In genomic region chr5:125484272-125485002, GRCh38 we compare ENCODE assay signal across 8 cellular contexts.
DNase-seq lines count a peak whose midpoint lies in the region; ATAC-seq lines count a peak whose summit lies in the region.

No MANE protein-coding gene starts in this region.

- H3K4me1 ChIP-seq in neuron (ENCODE audit: insufficient read depth, low read length), result peaks cover 32% of the 10 kb centered on the region

- no peak for ATAC-seq in naive thymus-derived CD8-positive, alpha-beta T cell
- no peak for ATAC-seq in HG03175 (IDR thresholded peaks at IDR 0.05; ENCODE audit: unreplicated experiment)

- no peaks in the 10 kb centered on the region for H3K36me3 Mint-ChIP-seq in naive thymus-derived CD8-positive, alpha-beta T cell

- H3K27me3 ChIP-seq in neuron (ENCODE audit: insufficient read depth, low read length), result no peaks in the 10 kb centered on the region

- H3K27ac Mint-ChIP-seq in naive thymus-derived CD8-positive, alpha-beta T cell, result no peak overlapping the region

- no peaks in the 10 kb centered on the region for H3K36me3 ChIP-seq in neuron (ENCODE audit: insufficient read depth, low read length)

- POLR2A ChIA-PET in naive thymus-derived CD8-positive, alpha-beta T cell (lab: Charles Lee), result no interaction called here

- no peaks in the 10 kb centered on the region for H3K9me3 ChIP-seq in neuron (ENCODE audit: low read length)

- H3K4me1 Mint-ChIP-seq in naive thymus-derived CD8-positive, alpha-beta T cell, result peaks cover 0 to 7% (median 0%) of the 10 kb centered on the region in 4 donors

- no peak overlapping the region for H3K4me3 Mint-ChIP-seq in naive thymus-derived CD8-positive, alpha-beta T cell

- DNase-seq in HPDE6-E6E7 (ENCODE audit: extremely low spot score) (peak; percentile 46), RPMI7951 (ENCODE audit: low read depth) (peak; percentile 96), fibroblast of peridontal ligament (ENCODE audit: extremely low read depth) (peak; percentile 98), T-helper 2 cell (no peak)
- DNase-seq in naive thymus-derived CD8-positive, alpha-beta T cell, result no peak
- no peak for DNase-seq in stimulated activated naive CD4-positive, alpha-beta T cell treated with Interleukin-2 at 50 U/mL for 16 hours (lab: John Stamatoyannopoulos, UW)

- H3K27me3 Mint-ChIP-seq in naive thymus-derived CD8-positive, alpha-beta T cell, result no peaks in the 10 kb centered on the region

- peaks cover 0 to 17% (median 5%) of the 10 kb centered on the region in 9 donors for H3K9me3 Mint-ChIP-seq in naive thymus-derived CD8-positive, alpha-beta T cell

- H3K4me3 ChIP-seq in neuron (ENCODE audit: low read length), result no peak overlapping the region

- H2AFZ ChIP-seq in neuron (ENCODE audit: low read depth, low read length), result peak overlapping the region; percentile 89

Comparison
In these comparisons a context has a peak if more than half of its experiments do, and no peak if none do; other contexts are left out.
1. DNase-seq: peak in HPDE6-E6E7 (single experiment), RPMI7951 (single experiment) and fibroblast of peridontal ligament (single experiment); none in naive thymus-derived CD8-positive, alpha-beta T cell (0 of 10), T-helper 2 cell (0 of 5) and stimulated activated naive CD4-positive, alpha-beta T cell treated with Interleukin-2 at 50 U/mL for 16 hours (single experiment).